ENCODE assay signal across 22 cellular contexts in the genomic region with DNA sequence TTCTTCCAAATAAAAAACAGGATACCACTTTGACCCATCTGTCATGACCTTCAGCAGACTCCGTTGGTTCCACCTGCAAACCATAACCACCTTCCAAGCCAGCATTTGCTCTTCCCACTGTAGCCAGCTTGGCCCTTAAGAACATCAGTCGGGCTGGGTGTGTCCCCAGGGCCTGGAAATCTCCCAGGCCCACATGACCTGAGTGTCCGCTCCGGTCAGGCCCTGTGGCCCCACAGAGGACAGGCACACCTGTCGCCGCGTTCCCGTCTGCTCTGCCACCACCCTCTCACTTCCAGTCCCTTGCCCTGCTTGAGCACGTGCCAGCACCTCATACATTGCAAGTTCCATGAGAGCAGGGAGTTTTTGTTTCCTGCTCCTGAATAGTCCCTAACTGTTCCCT.
DNase-seq lines count a peak whose midpoint lies in the region; FAIRE-seq and TF ChIP-seq lines count a peak whose summit lies in the region.
"Had no signal": no experiment of that assay in that cellular context is flagged by ENCODE, and none has a peak within 500 bp of the region (broad histone marks: within the 10 kb centered on the region; RNA-seq: fewer than 3 reads in every experiment).

No MANE protein-coding gene starts in this region.

- 88 to 91% (median 90%) methylated on average over 9 of the region's 9 CpGs for WGBS in stomach, 5 donors
- 90% methylated on average over 9 of the region's 9 CpGs for WGBS in prostate gland

- H3K27me3 ChIP-seq in cardiac muscle cell: no peaks in the 10 kb centered on the region
- H3K27me3 ChIP-seq in right atrium auricular region: no peaks in the 10 kb centered on the region
- H3K27me3 ChIP-seq in stomach: no peaks in the 10 kb centered on the region
- no peaks in the 10 kb centered on the region for H3K27me3 ChIP-seq in prostate gland (replicated peaks; ENCODE audit: insufficient read depth)

- intact Hi-C loops in stomach (cut with DNase I; ENCODE audit: low total_unique reads) (no loop called here), prostate gland (cut with DNase I) (no loop called here)

- no peak for FAIRE-seq in D721Med (lab: Jason Lieb, UNC)
- FAIRE-seq: A204.1, GM12892, GM18507, H1, RCC 7860 had no signal

- H3K9me3 ChIP-seq in cardiac muscle cell (ENCODE audit: low read depth): no peaks in the 10 kb centered on the region
- H3K9me3 ChIP-seq in right atrium auricular region: no peaks in the 10 kb centered on the region
- H3K9me3 ChIP-seq in stomach: no peaks in the 10 kb centered on the region
- H3K9me3 ChIP-seq in prostate gland: no peaks in the 10 kb centered on the region

- peak overlapping the region; percentile 51 for H3K27ac ChIP-seq in cardiac muscle cell
- no peak overlapping the region for H3K27ac ChIP-seq in right atrium auricular region
- no peak overlapping the region for H3K27ac ChIP-seq in stomach
- no peak overlapping the region for H3K27ac ChIP-seq in prostate gland

- peaks cover 8% of the 10 kb centered on the region for H3K36me3 ChIP-seq in cardiac muscle cell
- peaks cover 26% of the 10 kb centered on the region for H3K36me3 ChIP-seq in right atrium auricular region
- H3K36me3 ChIP-seq in stomach: peaks cover 14 to 79% (median 67%) of the 10 kb centered on the region in 4 donors
- no peaks in the 10 kb centered on the region for H3K36me3 ChIP-seq in prostate gland

- no peak for TF ChIP-seq EP300 in stomach (IDR thresholded peaks at IDR 0.05)

- TF ChIP-seq POLR2A in stomach (IDR thresholded peaks at IDR 0.05) (no peak), prostate gland (IDR thresholded peaks at IDR 0.05) (no peak)

- TF ChIP-seq CTCF in cardiac muscle cell (IDR thresholded peaks at IDR 0.05; ENCODE audit: low read depth, low read length): no peak
- no peak for TF ChIP-seq CTCF in right atrium auricular region (IDR thresholded peaks at IDR 0.05)
- TF ChIP-seq CTCF in stomach (IDR thresholded peaks at IDR 0.05): no peak
- TF ChIP-seq CTCF in D721Med (IDR thresholded peaks at IDR 0.05; ENCODE audit: insufficient read depth, missing control alignments): no peak
- TF ChIP-seq CTCF in prostate gland (IDR thresholded peaks at IDR 0.05): no peak

- H3K4me3 ChIP-seq in cardiac muscle cell (no peak overlapping the region), right atrium auricular region (no peak overlapping the region), stomach (no peak overlapping the region), prostate gland (no peak overlapping the region)

- DNase-seq in cardiac muscle cell (ENCODE audit: low read depth in 1 of 2, low spot score in 1 of 2) (no peak), right atrium auricular region (ENCODE audit: low spot score) (no peak), ecto neural progenitor cell (ENCODE audit: low spot score) (peak; percentile 19), mesenteric fat pad (ENCODE audit: low spot score) (peak; percentile 39), stomach (peak; percentile 3), D721Med (ENCODE audit: insufficient read length, low spot score) (no peak), AG08395 (ENCODE audit: low spot score) (no peak), prostate gland (ENCODE audit: low spot score) (no peak)
- DNase-seq: CD4-positive, alpha-beta memory T cell; DMS53; KBM-7; NCI-H1105; NCI-H1694; NCI-H2107; NCI-H510A treated with DMSO at 0.1 percent for 48 hours; NCI-H774; SIG-M5 had no signal

- H3K4me1 ChIP-seq in cardiac muscle cell (ENCODE audit: low read depth) (peaks cover 33% of the 10 kb centered on the region), right atrium auricular region (peaks cover 0 to 3% of the 10 kb centered on the region in 2 donors), stomach (no peaks in the 10 kb centered on the region), prostate gland (replicated peaks) (no peaks in the 10 kb centered on the region)

Comparison
In these comparisons a context has a peak if more than half of its experiments do, and no peak if none do; other contexts are left out.
1. DNase-seq: peak in ecto neural progenitor cell (single experiment), mesenteric fat pad (single experiment) and stomach (single experiment); none in cardiac muscle cell (0 of 2), right atrium auricular region (single experiment), D721Med (single experiment), AG08395 (single experiment) and prostate gland (single experiment).